14 cellular contexts compared by ENCODE assay signal in genomic region chr13:84118845-84119409, GRCh38.
"Had no signal": no experiment of that assay in that cellular context is flagged by ENCODE, and none has a peak within 500 bp of the region (broad histone marks: within the 10 kb centered on the region; RNA-seq: fewer than 3 reads in every experiment).

No MANE protein-coding gene starts in this region.

- H3K4me3 ChIP-seq: colonic mucosa, gastroesophageal sphincter, left ventricle myocardium inferior, stomach, thoracic aorta had no signal

- ATAC-seq: activated naive CD8-positive, alpha-beta T cell treated with anti-CD3 and anti-CD28 coated beads, Interleukin-2, amount 50 U/mL, for 24 hours; gastroesophageal sphincter had no signal

- DNase-seq: activated CD4-positive, alpha-beta memory T cell treated with anti-CD3 and anti-CD28 coated beads, Interleukin-2, amount 10 ng/mL, durations not matched to agents 7 days and 5 days; activated CD8-positive, alpha-beta memory T cell treated with anti-CD3 and anti-CD28 coated beads, Interleukin-2, amount 50 U/mL, for 48 hours; activated naive CD4-positive, alpha-beta T cell; activated naive CD8-positive, alpha-beta T cell treated with anti-CD3 and anti-CD28 coated beads, Interleukin-2, amount 50 U/mL, for 24 hours; colonic mucosa; effector CD8-positive, alpha-beta T cell; left ventricle myocardium inferior; mesendoderm; retina; stimulated activated CD4-positive, alpha-beta T cell treated with anti-CD3 and anti-CD28 coated beads, Interleukin-4, amount 100 ng/mL, for 4 hours; stomach; T-helper 9 cell had no signal
